In the genomic region with DNA sequence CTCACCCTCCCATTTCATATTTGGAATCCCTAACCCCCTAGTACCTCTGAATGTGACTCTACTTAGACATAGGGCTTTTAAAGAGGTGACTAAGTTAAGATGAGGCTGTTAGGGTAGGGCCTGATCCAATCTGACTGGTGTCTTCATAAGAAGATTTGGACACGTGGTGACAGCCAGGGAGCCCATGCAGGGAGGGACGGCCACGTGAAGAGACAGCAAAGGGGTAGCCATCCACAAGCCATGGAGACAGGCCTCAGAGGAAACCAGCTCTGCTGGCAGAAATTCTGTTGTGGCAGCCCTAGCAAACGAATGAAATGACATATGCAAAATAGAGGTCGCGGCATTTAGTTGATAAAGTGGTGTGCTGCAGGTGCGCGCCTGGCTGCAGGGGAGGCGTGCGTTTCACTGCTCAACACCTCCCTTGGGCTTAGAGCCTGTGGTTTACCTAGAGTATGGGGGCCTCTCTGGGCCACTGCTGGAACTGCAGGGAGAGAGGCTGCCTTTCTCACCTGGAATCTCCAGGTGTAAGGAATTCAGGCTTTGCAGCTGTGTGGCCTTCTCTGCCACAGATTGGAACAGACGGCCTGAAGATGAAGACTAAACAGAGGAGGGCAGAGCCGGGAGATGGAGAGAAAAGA, we compare ENCODE assay signal across 8 cellular contexts.
A peak's percentile ranks its signal among the peaks of the same experiment; 100 is the strongest.
DNase-seq lines count a peak whose midpoint lies in the region; ATAC-seq lines count a peak whose summit lies in the region.

No MANE protein-coding gene starts in this region.

- no peaks in the 10 kb centered on the region for H3K27me3 Mint-ChIP-seq in stimulated activated naive CD8-positive, alpha-beta T cell treated with anti-CD3 and anti-CD28 coated beads, Interleukin-15, amount 100 ng/mL, for 72 hours

- H3K27ac Mint-ChIP-seq in stimulated activated naive CD8-positive, alpha-beta T cell treated with anti-CD3 and anti-CD28 coated beads, Interleukin-15, amount 100 ng/mL, for 72 hours, result no peak overlapping the region

- no peak overlapping the region for H3K4me3 Mint-ChIP-seq in stimulated activated naive CD8-positive, alpha-beta T cell treated with anti-CD3 and anti-CD28 coated beads, Interleukin-15, amount 100 ng/mL, for 72 hours

- peak; percentile 65 for ATAC-seq in HG03025 (IDR thresholded peaks at IDR 0.05; ENCODE audit: low FRiP score, unreplicated experiment)
- peak; percentile 87 for ATAC-seq in stimulated activated naive CD8-positive, alpha-beta T cell treated with anti-CD3 and anti-CD28 coated beads, Interleukin-15, amount 100 ng/mL, for 72 hours

- H3K9me3 Mint-ChIP-seq in stimulated activated naive CD8-positive, alpha-beta T cell treated with anti-CD3 and anti-CD28 coated beads, Interleukin-15, amount 100 ng/mL, for 72 hours, result no peaks in the 10 kb centered on the region

- DNase-seq in activated gamma-delta T cell treated with Interleukin-2 at 50 U/mL for 16 hours (peak; percentile 50), activated gamma-delta T cell (lab: John Stamatoyannopoulos, UW) (no peak), NCI-H748 treated with DMSO at 0.1 percent for 48 hours (lab: John Stamatoyannopoulos, UW) (peak; percentile 6), islet precursor cell (peak; percentile 84), T1000 (lab: John Stamatoyannopoulos, UW) (no peak)
- peak; percentile 36 for DNase-seq in activated naive CD4-positive, alpha-beta T cell treated with Interleukin-2 at 50 U/mL for 16 hours
- DNase-seq in stimulated activated naive CD8-positive, alpha-beta T cell treated with anti-CD3 and anti-CD28 coated beads, Interleukin-15, amount 100 ng/mL, for 72 hours, result peak; percentile 26 to 46

- peaks cover 9% of the 10 kb centered on the region for H3K4me1 Mint-ChIP-seq in stimulated activated naive CD8-positive, alpha-beta T cell treated with anti-CD3 and anti-CD28 coated beads, Interleukin-15, amount 100 ng/mL, for 72 hours

Comparison
In these comparisons a context has a peak if more than half of its experiments do, and no peak if none do; other contexts are left out.
1. DNase-seq: peak in activated gamma-delta T cell treated with Interleukin-2 at 50 U/mL for 16 hours (single experiment), NCI-H748 treated with DMSO at 0.1 percent for 48 hours (single experiment), activated naive CD4-positive, alpha-beta T cell treated with Interleukin-2 at 50 U/mL for 16 hours (single experiment), islet precursor cell (single experiment) and stimulated activated naive CD8-positive, alpha-beta T cell treated with anti-CD3 and anti-CD28 coated beads, Interleukin-15, amount 100 ng/mL, for 72 hours (2 of 2); none in activated gamma-delta T cell (single experiment) and T1000 (single experiment).